1 cellular context compared by ENCODE assay signal in genomic region chr20:64062596-64063388, GRCh38.
TF ChIP-seq lines count a peak whose summit lies in the region.

Gene TCEA2, plus strand, starts transcription at chr20:64063198. Its CDS starts 115 bp downstream, at chr20:64063313.

TF ChIP-seq in GM23338, 12 proteins besides CTCF, POLR2A, EP300 and RAD21 (continued from another document):
- TF ChIP-seq ZNF462 (CRISPR knock-in tag; IDR thresholded peaks at IDR 0.05) (no peak), ETS1 (IDR thresholded peaks at IDR 0.05) (peak; percentile 99), ZNF331 (CRISPR knock-in tag; IDR thresholded peaks at IDR 0.05; ENCODE audit: low read depth) (no peak)
